ENCODE assay signal across 8 cellular contexts in the genomic region with DNA sequence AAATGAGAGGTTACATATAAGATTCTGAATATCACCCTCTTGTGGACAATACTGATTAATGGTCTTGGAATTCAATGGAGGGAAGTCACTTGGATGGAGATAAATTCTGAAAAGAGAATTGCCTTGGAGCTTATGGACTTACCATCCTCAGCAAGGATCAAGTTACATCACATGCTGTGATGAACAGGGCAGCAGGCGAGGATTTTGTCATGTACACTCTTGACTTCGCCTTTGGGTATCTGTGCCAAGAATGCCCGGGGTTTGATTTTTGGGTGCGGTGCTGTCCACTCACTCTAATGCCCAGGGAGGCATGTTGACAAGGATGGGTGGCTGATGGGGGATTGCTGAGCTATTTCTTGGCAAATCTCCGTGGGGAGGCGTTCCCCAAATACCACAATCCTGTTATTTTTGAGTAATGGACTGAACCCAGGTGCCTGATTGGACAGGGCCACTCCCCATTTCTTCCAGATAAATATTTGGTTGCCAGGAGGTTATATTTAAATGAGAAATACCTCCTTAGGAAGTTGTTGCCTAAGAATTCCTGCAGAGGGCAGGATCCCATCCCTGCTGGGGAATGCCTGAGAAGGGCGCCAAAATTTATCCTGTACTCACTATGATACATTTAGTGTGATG.
DNase-seq lines count a peak whose midpoint lies in the region; ATAC-seq, FAIRE-seq and TF ChIP-seq lines count a peak whose summit lies in the region.

No MANE protein-coding gene starts in this region.

- H3K9me3 ChIP-seq in H9 (ENCODE audit: control insufficient read depth, low read depth, low read length) (no peaks in the 10 kb centered on the region), keratinocyte (ENCODE audit: control insufficient read depth, low read depth, low read length) (no peaks in the 10 kb centered on the region)

- H3K27me3 ChIP-seq in H9 (ENCODE audit: insufficient read depth, low read length) (no peaks in the 10 kb centered on the region), keratinocyte (ENCODE audit: control insufficient read depth, extremely low read depth, insufficient read depth, low read length) (no peaks in the 10 kb centered on the region)

- no peaks in the 10 kb centered on the region for H3K9me3 Mint-ChIP-seq in H9

- H3K4ac ChIP-seq in H9 (ENCODE audit: low read depth, low read length) = no peak overlapping the region; the same call in 1 of the 2 replicates

- H3K27ac ChIP-seq in H9 (ENCODE audit: insufficient read length, low read depth, low read length) = no peak overlapping the region
- peak overlapping the region; percentile 66 for H3K27ac ChIP-seq in keratinocyte (ENCODE audit: control insufficient read depth, insufficient read depth, low read length)
- H3K27ac ChIP-seq in coronary artery = no peak overlapping the region

- peak overlapping the region; percentile 62; the same call in 1 of the 2 replicates for H3K14ac ChIP-seq in H9 (ENCODE audit: insufficient read depth, low read length)

- H2BK5ac ChIP-seq in H9 (ENCODE audit: insufficient read length, low read length) = peak overlapping the region; percentile 50

- no peak overlapping the region for H3K56ac ChIP-seq in H9 (ENCODE audit: insufficient read length, low read depth, low read length)

- no peak overlapping the region for H2AK5ac ChIP-seq in H9 (ENCODE audit: insufficient read length, low read length)

- no peak overlapping the region for H3K23ac ChIP-seq in H9 (ENCODE audit: insufficient read length, low read depth, low read length)

- no peaks in the 10 kb centered on the region for H3K4me1 ChIP-seq in H9 (ENCODE audit: insufficient read depth, low read length)
- peaks cover 56% of the 10 kb centered on the region for H3K4me1 ChIP-seq in keratinocyte (ENCODE audit: control insufficient read depth, extremely low read depth, insufficient read depth, low read length)

- no peak for TF ChIP-seq POLR2A in GM12892 (IDR thresholded peaks at IDR 0.05; ENCODE audit: low read depth, low read length)

- H3K23me2 ChIP-seq in H9 (ENCODE audit: insufficient read length, low read depth, low read length, poor library complexity, severe bottlenecking) = no peaks in the 10 kb centered on the region

- ATAC-seq in SK-N-SH treated with all-trans-retinoic acid at 6 μM for 48 hours (peak; percentile 54), HG03095 (IDR thresholded peaks at IDR 0.05; ENCODE audit: unreplicated experiment) (no peak)

- H2BK20ac ChIP-seq in H9 (ENCODE audit: low read depth, low read length, poor library complexity, severe bottlenecking) = no peak overlapping the region

- WGBS in H9 (ENCODE audit: extremely low coverage, insufficient read length, low lambda C conversion rate) = no CpG with 5 or more reads among the region's 7 CpGs

- H3K27me3 Mint-ChIP-seq in H9 (ENCODE audit: low read depth) = no peaks in the 10 kb centered on the region

- peak overlapping the region; percentile 84 for H2BK12ac ChIP-seq in H9 (ENCODE audit: insufficient read length, low read depth, low read length)

- H3K27ac Mint-ChIP-seq in H9 = peak overlapping the region in 1 of 3 experiments; percentile 68; a peak in 2 of 7 replicates

- H3T11ph ChIP-seq in H9 (ENCODE audit: low read length) = peak overlapping the region; percentile 89

- peaks cover 4 to 11% of the 10 kb centered on the region in 2 experiments; a peak in 3 of 4 replicates for H3K4me1 Mint-ChIP-seq in H9

- no peak overlapping the region for H2BK15ac ChIP-seq in H9 (ENCODE audit: low read depth, low read length)

- no peak overlapping the region for H3K9ac ChIP-seq in H9 (ENCODE audit: extremely low read depth, insufficient read length, low read length)
- peak overlapping the region; percentile 33 for H3K9ac ChIP-seq in keratinocyte (ENCODE audit: control insufficient read depth, extremely low read depth, insufficient read depth, low read length)

- dilution Hi-C loops in keratinocyte (cut with MboI; ENCODE audit: extremely low pct_ligation_motif_present, low sequenced_read_pairs) = no loop called here

- H3K36me3 Mint-ChIP-seq in H9 (ENCODE audit: insufficient read depth in 1 of 3, low read depth in 3 of 3) = no peaks in the 10 kb centered on the region

- no peak overlapping the region for H3K4me3 Mint-ChIP-seq in H9

- peak overlapping the region; percentile 72 for H3K18ac ChIP-seq in H9 (ENCODE audit: insufficient read length, low read depth, low read length)

- no peak overlapping the region for H4K91ac ChIP-seq in H9 (ENCODE audit: insufficient read length, low read depth, low read length)

- H2BK120ac ChIP-seq in H9 (ENCODE audit: low read depth, low read length, poor library complexity, severe bottlenecking) = peak overlapping the region; percentile 89

- H3K79me2 ChIP-seq in H9 (ENCODE audit: insufficient read depth, low read length) = no peaks in the 10 kb centered on the region
- no peaks in the 10 kb centered on the region for H3K79me2 ChIP-seq in keratinocyte (ENCODE audit: control insufficient read depth, insufficient read depth, low read length)

- H3K79me1 ChIP-seq in H9 (ENCODE audit: insufficient read depth, low read depth, low read length, poor library complexity, severe bottlenecking) = no peaks in the 10 kb centered on the region

- FAIRE-seq in keratinocyte (lab: Jason Lieb, UNC) = peak; percentile 97
- FAIRE-seq in GM12892 (lab: Jason Lieb, UNC) = no peak

- no peak overlapping the region for H3K4me3 ChIP-seq in AG09309 (ENCODE audit: control insufficient read depth, low read depth, low read length)
- H3K4me3 ChIP-seq in keratinocyte (ENCODE audit: control insufficient read depth in 2 of 3, extremely low read depth in 1 of 3, insufficient read depth in 2 of 3, low read depth in 1 of 3, low read length in 3 of 3) = no peak overlapping the region
- no peak overlapping the region for H3K4me3 ChIP-seq in coronary artery

- DNase-seq in AG09309 (ENCODE audit: low read depth) (no peak), H9 (peak; percentile 46), keratinocyte (ENCODE audit: low read depth, low spot score) (peak; percentile 97), GM12892 (ENCODE audit: insufficient read length) (no peak), coronary artery (ENCODE audit: low spot score) (no peak)
- DNase-seq in effector CD4-positive, alpha-beta T cell = no peak

- no peak overlapping the region for H4K8ac ChIP-seq in H9 (replicated peaks; ENCODE audit: insufficient read length, low read depth, low read length)

- no peaks in the 10 kb centered on the region for H4K20me1 ChIP-seq in H9 (ENCODE audit: control insufficient read depth, insufficient read depth, insufficient read length)
- no peaks in the 10 kb centered on the region for H4K20me1 ChIP-seq in keratinocyte (ENCODE audit: control insufficient read depth, extremely low read depth, insufficient read depth, low read length)

- H3K9me1 ChIP-seq in keratinocyte (ENCODE audit: control insufficient read depth, extremely low read depth, insufficient read depth, low read length) = no peaks in the 10 kb centered on the region

- H3K36me3 ChIP-seq in keratinocyte (ENCODE audit: control insufficient read depth in 2 of 2, extremely low read depth in 1 of 2, insufficient read depth in 2 of 2, low read length in 2 of 2) = no peaks in the 10 kb centered on the region

- TF ChIP-seq CTCF in AG09309 (IDR thresholded peaks at IDR 0.05; ENCODE audit: control insufficient read depth, insufficient read depth, low read depth, low read length, missing control alignments) (peak; percentile 32), H9 (conservative IDR thresholded peaks at IDR 0.05) (peak; percentile 65), keratinocyte (optimal IDR thresholded peaks at IDR 0.05 in 1 of 3, IDR thresholded peaks at IDR 0.05 in 1 of 3, conservative IDR thresholded peaks at IDR 0.05 in 1 of 3; ENCODE audit: extremely low read depth in 1 of 3, insufficient read depth in 2 of 3, low read length in 3 of 3) (peak; percentile 69 to 86 (median 74)), coronary artery (IDR thresholded peaks at IDR 0.05) (no peak)

- H4K5ac ChIP-seq in H9 (ENCODE audit: insufficient read length, low read depth, low read length) = no peak overlapping the region

- H3K4me2 ChIP-seq in H9 (ENCODE audit: insufficient read depth, insufficient read length, low read length) (no peak overlapping the region), keratinocyte (ENCODE audit: control insufficient read depth, extremely low read depth, insufficient read depth, low read depth, low read length) (peak overlapping the region; percentile 70)

- H2AFZ ChIP-seq in H9 (ENCODE audit: low read length) (no peak overlapping the region), keratinocyte (ENCODE audit: control insufficient read depth, low read length) (peak overlapping the region; percentile 28)

TF ChIP-seq in SK-N-SH treated with all-trans-retinoic acid at 6 μM for 48 hours, 23 proteins besides CTCF, POLR2A, EP300 and RAD21 (continues in another document):
- TF ChIP-seq PPARA (CRISPR knock-in tag; IDR thresholded peaks at IDR 0.05; ENCODE audit: borderline replicate concordance) = no peak
- no peak for TF ChIP-seq ZNF565 (CRISPR knock-in tag; conservative IDR thresholded peaks at IDR 0.05; ENCODE audit: low read depth)
- no peak for TF ChIP-seq ZC3H10 (CRISPR knock-in tag; IDR thresholded peaks at IDR 0.05)
- TF ChIP-seq ESRRG (CRISPR knock-in tag; IDR thresholded peaks at IDR 0.05) = no peak
- TF ChIP-seq OSR1 (CRISPR knock-in tag; IDR thresholded peaks at IDR 0.05) = no peak
- no peak for TF ChIP-seq ARNTL (CRISPR knock-in tag; IDR thresholded peaks at IDR 0.05; ENCODE audit: borderline replicate concordance, low read depth)
- TF ChIP-seq ZFP30 (CRISPR knock-in tag; IDR thresholded peaks at IDR 0.05) = no peak
- no peak for TF ChIP-seq GLIS3 (CRISPR knock-in tag; IDR thresholded peaks at IDR 0.05)
- TF ChIP-seq, protein P1, sequence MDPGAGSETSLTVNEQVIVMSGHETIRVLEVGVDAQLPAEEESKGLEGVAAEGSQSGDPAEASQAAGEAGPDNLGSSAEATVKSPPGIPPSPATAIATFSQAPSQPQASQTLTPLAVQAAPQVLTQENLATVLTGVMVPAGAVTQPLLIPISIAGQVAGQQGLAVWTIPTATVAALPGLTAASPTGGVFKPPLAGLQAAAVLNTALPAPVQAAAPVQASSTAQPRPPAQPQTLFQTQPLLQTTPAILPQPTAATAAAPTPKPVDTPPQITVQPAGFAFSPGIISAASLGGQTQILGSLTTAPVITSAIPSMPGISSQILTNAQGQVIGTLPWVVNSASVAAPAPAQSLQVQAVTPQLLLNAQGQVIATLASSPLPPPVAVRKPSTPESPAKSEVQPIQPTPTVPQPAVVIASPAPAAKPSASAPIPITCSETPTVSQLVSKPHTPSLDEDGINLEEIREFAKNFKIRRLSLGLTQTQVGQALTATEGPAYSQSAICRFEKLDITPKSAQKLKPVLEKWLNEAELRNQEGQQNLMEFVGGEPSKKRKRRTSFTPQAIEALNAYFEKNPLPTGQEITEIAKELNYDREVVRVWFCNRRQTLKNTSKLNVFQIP (CRISPR knock-in tag; IDR thresholded peaks at IDR 0.05; ENCODE audit: borderline replicate concordance, low read depth) = no peak

Comparison
In these comparisons a context has a peak if more than half of its experiments do, and no peak if none do; other contexts are left out.
1. DNase-seq: peak in H9 (single experiment) and keratinocyte (single experiment); none in AG09309 (single experiment), GM12892 (single experiment), effector CD4-positive, alpha-beta T cell (single experiment) and coronary artery (single experiment).